ENCODE assay signal across 31 cellular contexts in genomic region chr4:10687526-10687925, GRCh38. TPM values are rescaled to one million over a fixed set of nuclear protein-coding genes. Genes with fewer than 3 reads are reported as not detected.
"Had no signal": no experiment of that assay in that cellular context is flagged by ENCODE, and none has a peak within 500 bp of the region (broad histone marks: within the 10 kb centered on the region; RNA-seq: fewer than 3 reads in every experiment).

No MANE protein-coding gene starts in this region.

- H3K9me3 Mint-ChIP-seq: activated naive CD4-positive, alpha-beta T cell treated with anti-CD3 and anti-CD28 coated beads, Interleukin-2, amount 50 U/mL, for 72 hours; dendritic cell treated with granulocyte-macrophage colony-stimulating factor and Interleukin-4, amounts not matched to agents 40 ng/mL and 50 ng/mL, for 4 days; endodermal cell; nephron progenitor cell; T-helper 2 cell treated with Interferon-gamma antibody and Interleukin-4, amounts not matched to agents 5 μg/mL and 100 μg/mL, for 36 hours had no signal

- FAIRE-seq: frontal cortex, pancreas had no signal

- H3K27ac Mint-ChIP-seq: activated naive CD4-positive, alpha-beta T cell treated with anti-CD3 and anti-CD28 coated beads, Interleukin-2, amount 50 U/mL, for 72 hours; activated T-cell treated with anti-CD3 and anti-CD28 coated beads, Interleukin-2, amount 50 U/mL, for 72 hours; dendritic cell treated with granulocyte-macrophage colony-stimulating factor and Interleukin-4, amounts not matched to agents 40 ng/mL and 50 ng/mL, for 4 days; endodermal cell; nephron progenitor cell; stimulated activated naive CD8-positive, alpha-beta T cell treated with anti-CD3 and anti-CD28 coated beads, Interleukin-15, amount 100 ng/mL, for 72 hours; T-helper 2 cell treated with Interferon-gamma antibody and Interleukin-4, amounts not matched to agents 5 μg/mL and 100 μg/mL, for 36 hours had no signal

- H3K36me3 ChIP-seq: breast epithelium, left lung, lower lobe of right lung, pancreas, prostate gland, upper lobe of left lung, vagina had no signal

- H3K27me3 Mint-ChIP-seq: stimulated activated naive CD8-positive, alpha-beta T cell treated with anti-CD3 and anti-CD28 coated beads, Interleukin-15, amount 100 ng/mL, for 72 hours had no signal

- H3K4me1 ChIP-seq: breast epithelium, left lung, lower lobe of right lung, pancreas, prostate gland, upper lobe of left lung, vagina had no signal

- H3K27me3 ChIP-seq: breast epithelium, left lung, pancreas, upper lobe of left lung, vagina had no signal

- H3K4me3 Mint-ChIP-seq: activated T-cell treated with anti-CD3 and anti-CD28 coated beads, Interleukin-2, amount 50 U/mL, for 72 hours; dendritic cell treated with granulocyte-macrophage colony-stimulating factor and Interleukin-4, amounts not matched to agents 40 ng/mL and 50 ng/mL, for 4 days; endodermal cell; nephron progenitor cell; stimulated activated naive CD8-positive, alpha-beta T cell treated with anti-CD3 and anti-CD28 coated beads, Interleukin-15, amount 100 ng/mL, for 72 hours; T-helper 2 cell treated with Interferon-gamma antibody and Interleukin-4, amounts not matched to agents 5 μg/mL and 100 μg/mL, for 36 hours had no signal

- H3K9me3 ChIP-seq: breast epithelium, left lung, lower lobe of right lung, pancreas, prostate gland, upper lobe of left lung, vagina had no signal

- DNase-seq: activated CD4-positive, alpha-beta T cell treated with anti-CD3 and anti-CD28 coated beads for 4 hours; activated CD4-positive, alpha-beta T cell treated with anti-CD3 and anti-CD28 coated beads, Interleukin-2, amount 50 U/mL, for 4 hours; activated naive CD4-positive, alpha-beta T cell; activated T-cell treated with anti-CD3 and anti-CD28 coated beads for 4 hours; activated T-cell treated with anti-CD3 and anti-CD28 coated beads, Interleukin-2, amount 50 U/mL, for 72 hours; central memory CD4-positive, alpha-beta T cell; endodermal cell; left lung; lower lobe of right lung; nephron progenitor cell; nucleus accumbens; pancreas; retina; stimulated activated CD4-positive, alpha-beta T cell treated with anti-CD3 and anti-CD28 coated beads, Interleukin-12 subunit alpha, Interleukin-12 subunit beta, amount 100 ng/mL, for 4 hours; stimulated activated CD4-positive, alpha-beta T cell treated with anti-CD3 and anti-CD28 coated beads, Interleukin-4, amount 100 ng/mL, for 1 hour; stimulated activated naive CD8-positive, alpha-beta T cell treated with anti-CD3 and anti-CD28 coated beads, Interleukin-15, amount 100 ng/mL, for 72 hours; substantia nigra; upper lobe of left lung had no signal

- ATAC-seq: activated naive CD4-positive, alpha-beta T cell treated with anti-CD3 and anti-CD28 coated beads, Interleukin-2, amount 50 U/mL, for 72 hours; activated T-cell treated with anti-CD3 and anti-CD28 coated beads, Interleukin-2, amount 50 U/mL, for 72 hours; esophagus mucosa; left lung; lower lobe of right lung; pancreas; sciatic nerve; stimulated activated naive CD8-positive, alpha-beta T cell treated with anti-CD3 and anti-CD28 coated beads, Interleukin-15, amount 100 ng/mL, for 72 hours had no signal

- H3K27ac ChIP-seq: breast epithelium, left lung, lower lobe of right lung, pancreas, prostate gland, skin epidermis, upper lobe of left lung, vagina, VCaP had no signal

- H3K4me3 ChIP-seq: breast epithelium, left lung, lower lobe of right lung, pancreas, prostate gland, skin epidermis, upper lobe of left lung, vagina had no signal

- H3K36me3 Mint-ChIP-seq: activated naive CD4-positive, alpha-beta T cell treated with anti-CD3 and anti-CD28 coated beads, Interleukin-2, amount 50 U/mL, for 72 hours had no signal

RNA-seq across cellular contexts. Expression of gene CLNK, which starts 3.0 kb away (rescaled TPM):
- total RNA-seq: endodermal cell, frontal cortex, kidney epithelial cell, mesenteric fat pad, prostate gland, sciatic nerve, vagina had no signal
